In genomic region chr3:193452338-193452737, GRCh38 we compare ENCODE assay signal across 12 cellular contexts.
DNase-seq lines count a peak whose midpoint lies in the region; ATAC-seq and TF ChIP-seq lines count a peak whose summit lies in the region.
"Had no signal": no experiment of that assay in that cellular context is flagged by ENCODE, and none has a peak within 500 bp of the region (broad histone marks: within the 10 kb centered on the region; RNA-seq: fewer than 3 reads in every experiment).

No MANE protein-coding gene starts in this region.

- no peak overlapping the region for H2AFZ ChIP-seq in MM.1S (ENCODE audit: low read length)
- H2AFZ ChIP-seq in neural progenitor cell (replicated peaks), result no peak overlapping the region

- H3K79me2 ChIP-seq in MM.1S (ENCODE audit: low read length) (no peaks in the 10 kb centered on the region), neural progenitor cell (ENCODE audit: low read depth) (no peaks in the 10 kb centered on the region)

- H3K9me3 ChIP-seq in MM.1S (replicated peaks; ENCODE audit: insufficient read depth, low read length) (no peaks in the 10 kb centered on the region), neural progenitor cell (ENCODE audit: low read depth) (no peaks in the 10 kb centered on the region)
- H3K9me3 ChIP-seq: BLaER1 had no signal

- no peak overlapping the region for H3K4me3 ChIP-seq in MM.1S (ENCODE audit: low read length)
- H3K4me3 ChIP-seq in neural progenitor cell, result no peak overlapping the region
- H3K4me3 ChIP-seq: BLaER1 had no signal

- H3F3A ChIP-seq in MM.1S (ENCODE audit: insufficient read depth, low read length) (no peaks in the 10 kb centered on the region), neural progenitor cell (ENCODE audit: low read depth) (peaks cover 8% of the 10 kb centered on the region)

- no peak overlapping the region for H3K27ac Mint-ChIP-seq in brain
- H3K27ac Mint-ChIP-seq in neural progenitor cell, result no peak overlapping the region
- H3K27ac Mint-ChIP-seq: activated T-helper 1 cell treated with anti-CD3 and anti-CD28 coated beads, Interleukin-12 subunit alpha, Interleukin-12 subunit beta, Interleukin-2, Interleukin-4 antibody, amounts not matched to agents 30 ng/mL and 10 ng/mL and 1 ng/mL, durations not matched to agents 14 hours and 24 hours and 36 hours had no signal

- H3K4me3 Mint-ChIP-seq in brain (no peak overlapping the region), neural progenitor cell (no peak overlapping the region)
- H3K4me3 Mint-ChIP-seq: activated T-helper 1 cell treated with anti-CD3 and anti-CD28 coated beads, Interleukin-12 subunit alpha, Interleukin-12 subunit beta, Interleukin-2, Interleukin-4 antibody, amounts not matched to agents 30 ng/mL and 10 ng/mL and 1 ng/mL, durations not matched to agents 14 hours and 24 hours and 36 hours had no signal

- H3K4me1 ChIP-seq in MM.1S (ENCODE audit: low read length) (no peaks in the 10 kb centered on the region), neural progenitor cell (peaks cover 7% of the 10 kb centered on the region)
- H3K4me1 ChIP-seq: BLaER1 had no signal

- H3K9me2 ChIP-seq in MM.1S (replicated peaks; ENCODE audit: insufficient read depth, low read length), result no peaks in the 10 kb centered on the region

- H3K36me3 ChIP-seq in MM.1S (replicated peaks; ENCODE audit: insufficient read depth, low read length) (no peaks in the 10 kb centered on the region), neural progenitor cell (no peaks in the 10 kb centered on the region)
- H3K36me3 ChIP-seq: BLaER1 had no signal

- H3K4me2 ChIP-seq in MM.1S (ENCODE audit: low read depth, low read length) (no peak overlapping the region), neural progenitor cell (no peak overlapping the region)
- H3K4me2 ChIP-seq: BLaER1 had no signal

- H3K27ac ChIP-seq in MM.1S (ENCODE audit: low read length) (no peak overlapping the region), neural progenitor cell (no peak overlapping the region)
- H3K27ac ChIP-seq: BLaER1 had no signal

- H3K9me3 Mint-ChIP-seq in brain (no peaks in the 10 kb centered on the region), neural progenitor cell (no peaks in the 10 kb centered on the region)
- H3K9me3 Mint-ChIP-seq: activated T-helper 1 cell treated with anti-CD3 and anti-CD28 coated beads, Interleukin-12 subunit alpha, Interleukin-12 subunit beta, Interleukin-2, Interleukin-4 antibody, amounts not matched to agents 30 ng/mL and 10 ng/mL and 1 ng/mL, durations not matched to agents 14 hours and 24 hours and 36 hours had no signal

- TF ChIP-seq CTCF in MM.1S (IDR thresholded peaks at IDR 0.05; ENCODE audit: low read length) (peak; percentile 26), brain (conservative IDR thresholded peaks at IDR 0.05) (peak; percentile 24 to 58), neural progenitor cell (IDR thresholded peaks at IDR 0.05) (peak; percentile 45)

- H3K27me3 Mint-ChIP-seq in brain, result no peaks in the 10 kb centered on the region
- H3K27me3 Mint-ChIP-seq in neural progenitor cell (ENCODE audit: insufficient read depth, low read depth), result peaks cover 6% of the 10 kb centered on the region

- DNase-seq in NCI-H82 (lab: John Stamatoyannopoulos, UW) (peak; percentile 58), NCI-H82 treated with DMSO at 0.1 percent for 48 hours (lab: John Stamatoyannopoulos, UW; ENCODE audit: unreplicated experiment) (no peak), MM.1S (peak; percentile 12), neural progenitor cell (ENCODE audit: low spot score) (peak; percentile 19), left colon (no peak)
- DNase-seq: GOT3, NCI-H2227 treated with DMSO at 0.1 percent for 48 hours had no signal

- no peak overlapping the region for H3K9ac ChIP-seq in MM.1S (ENCODE audit: low read length)
- no peak overlapping the region for H3K9ac ChIP-seq in neural progenitor cell
- H3K9ac ChIP-seq: BLaER1 had no signal

- intact Hi-C loops in left colon (cut with DNase I, micrococcal nuclease), result no loop called here

- H3K36me3 Mint-ChIP-seq in brain (no peaks in the 10 kb centered on the region), neural progenitor cell (no peaks in the 10 kb centered on the region)

- H3K4me1 Mint-ChIP-seq in brain (peaks cover 2% of the 10 kb centered on the region), neural progenitor cell (peaks cover 4% of the 10 kb centered on the region)

- ATAC-seq in HG02610 (IDR thresholded peaks at IDR 0.05; ENCODE audit: unreplicated experiment) (no peak), GM21515 (IDR thresholded peaks at IDR 0.05; ENCODE audit: unreplicated experiment) (no peak), left colon (no peak)

- H3K27me3 ChIP-seq in MM.1S (replicated peaks; ENCODE audit: insufficient read depth, low read length) (no peaks in the 10 kb centered on the region), neural progenitor cell (no peaks in the 10 kb centered on the region)
- H3K27me3 ChIP-seq: BLaER1 had no signal

- no peaks in the 10 kb centered on the region for H4K20me1 ChIP-seq in MM.1S (ENCODE audit: insufficient read depth, low read length)
- no peaks in the 10 kb centered on the region for H4K20me1 ChIP-seq in neural progenitor cell (ENCODE audit: low read depth)
- H4K20me1 ChIP-seq: BLaER1 had no signal

Comparison
In these comparisons a context has a peak if more than half of its experiments do, and no peak if none do; other contexts are left out.
1. DNase-seq: peak in NCI-H82 (single experiment), MM.1S (single experiment) and neural progenitor cell (single experiment); none in NCI-H82 treated with DMSO at 0.1 percent for 48 hours (single experiment) and left colon (0 of 2).
2. Peak in every context shown above with its lines, with median percentiles within 50 percentile points of each other: CTCF ChIP-seq.